ENCODE assay signal across 8 cellular contexts in the genomic region with DNA sequence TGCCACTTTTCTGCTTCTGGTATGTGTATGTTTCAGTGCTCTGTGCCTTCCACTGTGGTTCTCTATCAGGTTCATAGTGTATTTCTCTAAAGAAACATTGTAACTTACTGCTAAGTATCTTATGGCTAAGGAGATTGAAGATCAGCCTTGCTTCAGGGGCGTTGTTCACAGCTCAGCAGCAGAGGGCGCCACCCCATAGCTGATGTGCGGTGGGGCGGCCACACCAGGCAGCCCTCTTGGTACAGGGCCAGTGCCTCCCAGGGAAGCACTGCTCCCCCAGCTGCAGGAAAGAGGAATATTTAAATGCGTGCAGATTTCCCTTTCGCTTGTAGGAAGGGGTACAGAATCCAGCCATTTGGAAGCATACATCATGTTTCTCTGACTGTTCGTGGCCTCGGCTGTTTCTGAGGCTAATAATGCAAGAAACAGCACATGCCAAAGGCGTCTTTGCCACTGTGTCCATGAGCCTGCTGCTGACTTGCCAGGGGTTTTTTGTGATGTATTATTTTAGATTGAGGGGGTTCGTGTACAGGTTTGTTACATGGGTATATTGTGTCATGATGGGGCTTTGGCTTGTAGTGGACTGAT.
DNase-seq lines count a peak whose midpoint lies in the region; TF ChIP-seq lines count a peak whose summit lies in the region.
"Not testable (repeated sequence)": the region's sequence is repeated elsewhere in the genome, so short reads cannot be mapped to it uniquely, and the experiment has no call there.

No MANE protein-coding gene starts in this region.

- not testable (repeated sequence) for H3K9ac ChIP-seq in fibroblast of lung (ENCODE audit: insufficient read depth, low read length)

- not testable (repeated sequence) for H3K27ac ChIP-seq in fibroblast of lung (ENCODE audit: insufficient read depth, low read length)

- not testable (repeated sequence) for H3K9me3 ChIP-seq in fibroblast of lung (ENCODE audit: control insufficient read depth, insufficient read depth, low read depth, low read length)

- not testable (repeated sequence) for H4K20me1 ChIP-seq in fibroblast of lung (ENCODE audit: control insufficient read depth, extremely low read depth, insufficient read depth, low read length)

- peak overlapping the region; percentile 25 for H3K4me2 ChIP-seq in fibroblast of lung (ENCODE audit: extremely low read depth, insufficient read depth, low read length)

- not testable (repeated sequence) for H3K79me2 ChIP-seq in fibroblast of lung (ENCODE audit: control insufficient read depth, insufficient read depth, low read length)

- not testable (repeated sequence) for H3K4me3 ChIP-seq in H7 (ENCODE audit: insufficient read depth, low read depth, low read length); fibroblast of lung (replicated peaks in 1 of 4; ENCODE audit: control extremely low read depth in 1 of 4, insufficient read depth in 1 of 4, low read depth in 3 of 4, low read length in 4 of 4)

- peak overlapping the region; percentile 23 for H2AFZ ChIP-seq in fibroblast of lung (ENCODE audit: low read length)

- not testable (repeated sequence) for H3K27me3 ChIP-seq in H7 (ENCODE audit: control insufficient read depth, insufficient read depth, low read length); fibroblast of lung (ENCODE audit: control insufficient read depth, insufficient read depth, low read length)

- not testable (repeated sequence) for H3K36me3 ChIP-seq in H7 (replicated peaks; ENCODE audit: control insufficient read depth, insufficient read depth, low read length); fibroblast of lung (ENCODE audit: control insufficient read depth, insufficient read depth, low read length)

- peak; percentile 58 to 77 for TF ChIP-seq CTCF in fibroblast of lung (conservative IDR thresholded peaks at IDR 0.05 in 1 of 2, IDR thresholded peaks at IDR 0.05 in 1 of 2; ENCODE audit: low read depth in 1 of 2, low read length in 2 of 2)

- not testable (repeated sequence) for H3K4me1 ChIP-seq in fibroblast of lung (ENCODE audit: control insufficient read depth, extremely low read depth, insufficient read depth, low read length)

- DNase-seq in CMK (ENCODE audit: low read depth): peak; percentile 55
- peak; percentile 43 for DNase-seq in H7
- DNase-seq in NCI-H1930 (lab: John Stamatoyannopoulos, UW): peak; percentile 1 to 57
- peak; percentile 52 to 85 for DNase-seq in SW 1271 (lab: John Stamatoyannopoulos, UW)
- DNase-seq in activated effector memory CD4-positive, alpha-beta T cell treated with Interleukin-2 at 50 U/mL for 16 hours: peak; percentile 55
- DNase-seq in fibroblast of lung (ENCODE audit: low read depth in 2 of 2): peak; percentile 56 to 77
- peak; percentile 65 for DNase-seq in myocyte (ENCODE audit: low read depth)
- peak; percentile 53 for DNase-seq in stimulated activated CD8-positive, alpha-beta memory T cell treated with anti-CD3 and anti-CD28 coated beads, Interleukin-15, amount 100 ng/mL, for 24 hours (ENCODE audit: low read depth)
